Comparison of ENCODE assay signal across 1 cellular context in the genomic region with DNA sequence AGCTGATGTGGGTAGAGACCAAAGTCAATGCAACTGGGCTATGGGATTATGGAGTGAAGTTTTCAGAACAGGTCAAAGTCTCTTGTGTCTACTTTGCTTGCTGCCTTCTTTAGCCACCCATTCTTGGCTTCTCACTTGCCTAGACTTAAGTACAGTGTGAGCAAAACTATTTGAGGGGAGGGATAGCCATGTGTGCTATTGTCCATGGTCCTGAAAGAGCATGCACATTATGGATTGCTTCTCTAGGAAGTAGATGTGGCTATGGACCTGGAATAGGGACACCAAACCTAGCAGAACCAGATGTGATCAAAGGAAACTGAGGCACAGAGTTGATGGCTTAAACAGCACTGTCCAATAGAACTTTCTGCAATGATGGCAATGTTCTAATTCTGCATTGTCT.
TF ChIP-seq lines count a peak whose summit lies in the region.

No MANE protein-coding gene starts in this region.

TF ChIP-seq in A549, 52 proteins besides CTCF, POLR2A, EP300 and RAD21:
- TF ChIP-seq HEYL (CRISPR knock-in tag; IDR thresholded peaks at IDR 0.05), result no peak
- TF ChIP-seq, protein P1, sequence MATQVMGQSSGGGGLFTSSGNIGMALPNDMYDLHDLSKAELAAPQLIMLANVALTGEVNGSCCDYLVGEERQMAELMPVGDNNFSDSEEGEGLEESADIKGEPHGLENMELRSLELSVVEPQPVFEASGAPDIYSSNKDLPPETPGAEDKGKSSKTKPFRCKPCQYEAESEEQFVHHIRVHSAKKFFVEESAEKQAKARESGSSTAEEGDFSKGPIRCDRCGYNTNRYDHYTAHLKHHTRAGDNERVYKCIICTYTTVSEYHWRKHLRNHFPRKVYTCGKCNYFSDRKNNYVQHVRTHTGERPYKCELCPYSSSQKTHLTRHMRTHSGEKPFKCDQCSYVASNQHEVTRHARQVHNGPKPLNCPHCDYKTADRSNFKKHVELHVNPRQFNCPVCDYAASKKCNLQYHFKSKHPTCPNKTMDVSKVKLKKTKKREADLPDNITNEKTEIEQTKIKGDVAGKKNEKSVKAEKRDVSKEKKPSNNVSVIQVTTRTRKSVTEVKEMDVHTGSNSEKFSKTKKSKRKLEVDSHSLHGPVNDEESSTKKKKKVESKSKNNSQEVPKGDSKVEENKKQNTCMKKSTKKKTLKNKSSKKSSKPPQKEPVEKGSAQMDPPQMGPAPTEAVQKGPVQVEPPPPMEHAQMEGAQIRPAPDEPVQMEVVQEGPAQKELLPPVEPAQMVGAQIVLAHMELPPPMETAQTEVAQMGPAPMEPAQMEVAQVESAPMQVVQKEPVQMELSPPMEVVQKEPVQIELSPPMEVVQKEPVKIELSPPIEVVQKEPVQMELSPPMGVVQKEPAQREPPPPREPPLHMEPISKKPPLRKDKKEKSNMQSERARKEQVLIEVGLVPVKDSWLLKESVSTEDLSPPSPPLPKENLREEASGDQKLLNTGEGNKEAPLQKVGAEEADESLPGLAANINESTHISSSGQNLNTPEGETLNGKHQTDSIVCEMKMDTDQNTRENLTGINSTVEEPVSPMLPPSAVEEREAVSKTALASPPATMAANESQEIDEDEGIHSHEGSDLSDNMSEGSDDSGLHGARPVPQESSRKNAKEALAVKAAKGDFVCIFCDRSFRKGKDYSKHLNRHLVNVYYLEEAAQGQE (IDR thresholded peaks at IDR 0.05), result peak; percentile 75
